ENCODE assay signal across 10 cellular contexts in the genomic region with DNA sequence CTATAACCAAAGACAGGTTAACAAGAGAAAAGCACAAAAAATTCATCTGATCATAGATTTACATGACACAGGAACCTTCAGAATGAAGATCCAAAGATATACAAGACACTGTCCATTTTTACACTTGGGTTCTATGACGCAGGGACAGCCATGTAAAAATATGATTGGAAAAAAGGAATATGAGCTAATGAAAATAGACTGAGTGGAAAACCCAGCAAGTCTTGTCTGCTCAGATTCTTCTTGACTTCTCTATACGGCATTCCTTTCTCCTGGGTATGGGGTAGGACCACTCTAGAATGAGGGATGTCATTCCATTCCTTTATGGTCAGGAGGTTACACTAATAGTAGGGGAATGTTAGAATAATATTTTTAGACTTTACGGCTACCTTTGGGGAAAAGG. TPM values are rescaled to one million over a fixed set of nuclear protein-coding genes. Genes with fewer than 3 reads are reported as not detected.
"Had no signal": no experiment of that assay in that cellular context is flagged by ENCODE, and none has a peak within 500 bp of the region (broad histone marks: within the 10 kb centered on the region; RNA-seq: fewer than 3 reads in every experiment).

No MANE protein-coding gene starts in this region.

- H3K4me1 Mint-ChIP-seq: IgD-negative memory B cell had no signal

- H3K27ac Mint-ChIP-seq: IgD-negative memory B cell had no signal

- H3K4me3 Mint-ChIP-seq: IgD-negative memory B cell had no signal

- DNase-seq: IMR-90, KBM-7, KG1 had no signal

- H3K4me3 ChIP-seq: K562 had no signal

- H3K36me3 Mint-ChIP-seq: IgD-negative memory B cell had no signal

- FAIRE-seq: HepG2, HTR-8/SVneo, K562 had no signal

- H3K27ac ChIP-seq: HL-60 had no signal

RNA-seq across cellular contexts. Expression of a gene that starts 46.9 kb away (rescaled TPM):
- total RNA-seq: HT-29, HT1080, IMR-90, K562 had no signal
- polyA plus RNA-seq: HepG2, IgD-negative memory B cell, IMR-90, K562 had no signal
